ENCODE assay signal across 19 cellular contexts in genomic region chr13:80955487-80955886, GRCh38.
DNase-seq lines count a peak whose midpoint lies in the region; TF ChIP-seq lines count a peak whose summit lies in the region.
"Had no signal": no experiment of that assay in that cellular context is flagged by ENCODE, and none has a peak within 500 bp of the region (broad histone marks: within the 10 kb centered on the region; RNA-seq: fewer than 3 reads in every experiment).

No MANE protein-coding gene starts in this region.

- H3K36me3 Mint-ChIP-seq in neural crest cell (ENCODE audit: low read depth): peaks cover 4% of the 10 kb centered on the region
- H3K36me3 Mint-ChIP-seq: CD14-positive monocyte had no signal

- H3K27me3 Mint-ChIP-seq in neural crest cell (ENCODE audit: low read depth): no peaks in the 10 kb centered on the region

- no peak overlapping the region for H3K4me3 ChIP-seq in astrocyte of the spinal cord (ENCODE audit: low read depth, low read length)
- no peak overlapping the region for H3K4me3 ChIP-seq in fibroblast of pulmonary artery (replicated peaks; ENCODE audit: low read depth, low read length)
- H3K4me3 ChIP-seq in WERI-Rb-1 (ENCODE audit: low read depth, low read length): no peak overlapping the region
- H3K4me3 ChIP-seq: A549, GM12878, K562, MG63 had no signal

- TF ChIP-seq CTCF in astrocyte of the spinal cord (IDR thresholded peaks at IDR 0.05; ENCODE audit: low read depth, low read length) (no peak), fibroblast of pulmonary artery (IDR thresholded peaks at IDR 0.05; ENCODE audit: low read length, missing control alignments) (no peak), neural crest cell (conservative IDR thresholded peaks at IDR 0.05) (no peak), WERI-Rb-1 (IDR thresholded peaks at IDR 0.05; ENCODE audit: low read depth, low read length) (no peak)

- H3K4me1 Mint-ChIP-seq in neural crest cell: peaks cover 10% of the 10 kb centered on the region
- H3K4me1 Mint-ChIP-seq: CD14-positive monocyte had no signal

- H3K4me3 Mint-ChIP-seq in neural crest cell: no peak overlapping the region
- H3K4me3 Mint-ChIP-seq: CD14-positive monocyte had no signal

- peaks cover 8% of the 10 kb centered on the region for H3K9me3 Mint-ChIP-seq in neural crest cell

- no peaks in the 10 kb centered on the region for H3K36me3 ChIP-seq in WERI-Rb-1
- H3K36me3 ChIP-seq: MG63 had no signal

- no peaks in the 10 kb centered on the region for H3K9me3 ChIP-seq in WERI-Rb-1 (ENCODE audit: severe bottlenecking)
- H3K9me3 ChIP-seq: A549, Caco-2, MG63 had no signal

- in situ Hi-C loops in astrocyte of the spinal cord (cut with HindIII; ENCODE audit: low sequenced_read_pairs): no loop called here

- H3K27me3 ChIP-seq in WERI-Rb-1 (ENCODE audit: insufficient read depth, low read depth, severe bottlenecking): no peaks in the 10 kb centered on the region
- H3K27me3 ChIP-seq: MG63 had no signal

- peak overlapping the region; percentile 31 for H3K27ac Mint-ChIP-seq in neural crest cell (ENCODE audit: unreplicated experiment)
- H3K27ac Mint-ChIP-seq: CD14-positive monocyte had no signal

- DNase-seq in HPDE6-E6E7 (ENCODE audit: extremely low spot score): peak; percentile 4
- DNase-seq in astrocyte of the spinal cord (ENCODE audit: low read depth, low spot score): peak; percentile 6
- DNase-seq in fibroblast of pulmonary artery (ENCODE audit: low read depth): peak; percentile 47
- DNase-seq in neural crest cell (ENCODE audit: low read depth, low spot score): no peak
- DNase-seq in WERI-Rb-1: no peak
- DNase-seq in NCI-H446 treated with DMSO at 0.1 percent for 48 hours (lab: John Stamatoyannopoulos, UW): no peak
- DNase-seq in NCI-H1436 (lab: John Stamatoyannopoulos, UW): no peak
- DNase-seq in Ammon's horn (ENCODE audit: low spot score): no peak
- DNase-seq: Caco-2, H7, MG63, NCI-H1092 treated with DMSO at 0.1 percent for 48 hours, NCI-H1694 treated with DMSO at 0.1 percent for 48 hours, NCI-H774, Right ventricle myocardium superior had no signal

- H3K27ac ChIP-seq in WERI-Rb-1: no peak overlapping the region
- H3K27ac ChIP-seq: A549 had no signal

Comparison
In these comparisons a context has a peak if more than half of its experiments do, and no peak if none do; other contexts are left out.
1. DNase-seq: peak in HPDE6-E6E7 (single experiment), astrocyte of the spinal cord (single experiment) and fibroblast of pulmonary artery (single experiment); none in neural crest cell (single experiment), WERI-Rb-1 (single experiment), NCI-H446 treated with DMSO at 0.1 percent for 48 hours (single experiment), NCI-H1436 (single experiment) and Ammon's horn (single experiment).